ENCODE assay signal across 27 cellular contexts in the genomic region with DNA sequence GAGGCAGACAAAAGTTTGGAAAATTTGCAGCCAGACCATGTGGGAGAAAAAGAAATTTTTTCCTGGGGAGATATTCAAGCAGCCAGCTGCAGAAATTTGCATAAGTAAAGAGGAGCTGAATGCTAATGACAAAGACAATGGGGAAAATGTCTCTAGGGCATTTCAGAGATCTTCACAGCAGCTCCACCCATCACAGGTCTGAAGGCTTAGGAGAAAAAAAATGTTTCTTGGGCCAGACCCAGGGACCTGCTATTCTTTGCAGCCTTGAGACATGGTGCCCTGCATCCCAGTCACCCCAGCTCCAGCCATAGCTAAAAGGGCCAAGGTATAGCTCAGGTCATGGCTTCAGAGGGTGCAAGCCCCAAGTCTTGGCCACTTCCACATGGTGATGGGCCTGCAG. TPM values are rescaled to one million over a fixed set of nuclear protein-coding genes. Genes with fewer than 3 reads are reported as not detected.
"Had no signal": no experiment of that assay in that cellular context is flagged by ENCODE, and none has a peak within 500 bp of the region (broad histone marks: within the 10 kb centered on the region; RNA-seq: fewer than 3 reads in every experiment).

No MANE protein-coding gene starts in this region.

- H3K4me2 ChIP-seq: PC-9 had no signal

- H3K36me3 ChIP-seq: MG63, Peyer's patch, SJCRH30 had no signal

- H3K27ac ChIP-seq: HL-60, PC-9, Peyer's patch, SJCRH30 had no signal

- H3K4me3 ChIP-seq: MG63, PC-9, Peyer's patch, SJCRH30 had no signal

- H3K4me1 ChIP-seq: Peyer's patch, SJCRH30 had no signal

- H2AFZ ChIP-seq: PC-9 had no signal

- H3K27me3 ChIP-seq: MG63, Peyer's patch, SJCRH30 had no signal

- ATAC-seq: HepG2, Right ventricle myocardium inferior, SK-N-SH treated with all-trans-retinoic acid at 6 μM for 48 hours had no signal

- H3K9me3 ChIP-seq: MG63, Peyer's patch, SJCRH30 had no signal

- DNase-seq: IMR-90, Karpas-422, KG1, MG63, NCI-H1092, NCI-H1105 treated with DMSO at 0.1 percent for 48 hours, NCI-H1417 treated with DMSO at 0.1 percent for 48 hours, NCI-H146, NCI-H187, NCI-H2029 treated with DMSO at 0.1 percent for 48 hours, NCI-H2171 treated with DMSO at 0.1 percent for 48 hours, NCI-H345, NCI-H446 treated with DMSO at 0.1 percent for 48 hours, NCI-H510A treated with DMSO at 0.1 percent for 48 hours, NCI-H69, NCI-H774, PC-9, Peyer's patch, SHP77 treated with DMSO at 0.1 percent for 48 hours, SJCRH30 had no signal

RNA-seq across cellular contexts. Expression of a gene that starts 16.3 kb away (rescaled TPM):
- total RNA-seq: HepG2; OCI-LY7; Right ventricle myocardium inferior; RPMI7951; SJCRH30; T-helper 1 cell treated with Interleukin-12 subunit alpha and Interleukin-12 subunit beta and Interleukin-4 antibody, amounts not matched to agents 30 ng/mL and 1 ng/mL, for 36 hours had no signal
- polyA plus RNA-seq: HepG2, IMR-90 had no signal
